1 cellular context compared by ENCODE assay signal in genomic region chr14:72888636-72889201, GRCh38.
TF ChIP-seq lines count a peak whose summit lies in the region.

No MANE protein-coding gene starts in this region.

TF ChIP-seq in GM23338, 12 proteins besides CTCF, POLR2A, EP300 and RAD21 (continued from another document):
- no peak for TF ChIP-seq ZNF462 (CRISPR knock-in tag; IDR thresholded peaks at IDR 0.05)
- no peak for TF ChIP-seq POLR2AphosphoS5 (IDR thresholded peaks at IDR 0.05; ENCODE audit: low read depth)
- TF ChIP-seq STAT1 (IDR thresholded peaks at IDR 0.05; ENCODE audit: unreplicated experiment): no peak
- TF ChIP-seq REST (IDR thresholded peaks at IDR 0.05; ENCODE audit: unreplicated experiment): no peak
- no peak for TF ChIP-seq ETS1 (IDR thresholded peaks at IDR 0.05)
- no peak for TF ChIP-seq EZH2 (IDR thresholded peaks at IDR 0.05; ENCODE audit: low read depth, unreplicated experiment)
- TF ChIP-seq JUNB (IDR thresholded peaks at IDR 0.05; ENCODE audit: unreplicated experiment): no peak
- no peak for TF ChIP-seq ZNF331 (CRISPR knock-in tag; IDR thresholded peaks at IDR 0.05; ENCODE audit: low read depth)
- no peak for TF ChIP-seq CREB1 (CRISPR knock-in tag; IDR thresholded peaks at IDR 0.05; ENCODE audit: low read depth)
